15 cellular contexts compared by ENCODE assay signal in genomic region chr7:7203813-7204575, GRCh38. TPM values are rescaled to one million over a fixed set of nuclear protein-coding genes. Genes with fewer than 3 reads are reported as not detected.
A peak's percentile ranks its signal among the peaks of the same experiment; 100 is the strongest.
DNase-seq lines count a peak whose midpoint lies in the region; ATAC-seq and FAIRE-seq lines count a peak whose summit lies in the region.
"Had no signal": no experiment of that assay in that cellular context is flagged by ENCODE, and none has a peak within 500 bp of the region (broad histone marks: within the 10 kb centered on the region; RNA-seq: fewer than 3 reads in every experiment).

No MANE protein-coding gene starts in this region.

- intact Hi-C loops in activated CD4-positive, alpha-beta T cell treated with anti-CD3 and anti-CD28 coated beads, Interleukin-2, amount 10 ng/mL, durations not matched to agents 24 days and 14 days (cut with micrococcal nuclease), result no loop called here
- intact Hi-C loops in activated T-helper 1 cell treated with anti-CD3 and anti-CD28 coated beads, Interleukin-12 subunit alpha, Interleukin-12 subunit beta, Interleukin-2, Interleukin-4 antibody, amounts not matched to agents 30 ng/mL and 10 ng/mL and 1 ng/mL, durations not matched to agents 14 hours and 24 hours and 36 hours (cut with micrococcal nuclease), result loop anchor here (1.0 to 2.0 kb wide), 3 partner anchors 11 to 55 kb away; partner anchors contain the start of gene C1GALT1
- intact Hi-C loops in cardiac septum (cut with DNase I), result no loop called here

- H3K4me1 Mint-ChIP-seq in activated CD4-positive, alpha-beta T cell treated with anti-CD3 and anti-CD28 coated beads, Interleukin-2, amount 10 ng/mL, durations not matched to agents 24 days and 14 days, result peaks cover 63% of the 10 kb centered on the region
- H3K4me1 Mint-ChIP-seq in activated T-helper 1 cell treated with anti-CD3 and anti-CD28 coated beads, Interleukin-12 subunit alpha, Interleukin-12 subunit beta, Interleukin-2, Interleukin-4 antibody, amounts not matched to agents 30 ng/mL and 10 ng/mL and 1 ng/mL, durations not matched to agents 14 hours and 24 hours and 36 hours (ENCODE audit: low read depth), result peaks cover 72% of the 10 kb centered on the region
- H3K4me1 Mint-ChIP-seq in naive B cell, result peaks cover 64 to 85% (median 80%) of the 10 kb centered on the region in 3 donors

- no peaks in the 10 kb centered on the region for H3K27me3 Mint-ChIP-seq in activated CD4-positive, alpha-beta T cell treated with anti-CD3 and anti-CD28 coated beads, Interleukin-2, amount 10 ng/mL, durations not matched to agents 24 days and 14 days
- no peaks in the 10 kb centered on the region for H3K27me3 Mint-ChIP-seq in activated T-helper 1 cell treated with anti-CD3 and anti-CD28 coated beads, Interleukin-12 subunit alpha, Interleukin-12 subunit beta, Interleukin-2, Interleukin-4 antibody, amounts not matched to agents 30 ng/mL and 10 ng/mL and 1 ng/mL, durations not matched to agents 14 hours and 24 hours and 36 hours (ENCODE audit: insufficient read depth)
- H3K27me3 Mint-ChIP-seq in naive B cell, result no peaks in the 10 kb centered on the region

- peak overlapping the region; percentile 11 for H3K4me3 Mint-ChIP-seq in activated CD4-positive, alpha-beta T cell treated with anti-CD3 and anti-CD28 coated beads, Interleukin-2, amount 10 ng/mL, durations not matched to agents 24 days and 14 days
- H3K4me3 Mint-ChIP-seq in activated T-helper 1 cell treated with anti-CD3 and anti-CD28 coated beads, Interleukin-12 subunit alpha, Interleukin-12 subunit beta, Interleukin-2, Interleukin-4 antibody, amounts not matched to agents 30 ng/mL and 10 ng/mL and 1 ng/mL, durations not matched to agents 14 hours and 24 hours and 36 hours, result peak overlapping the region; percentile 61
- H3K4me3 Mint-ChIP-seq in naive B cell, result peak overlapping the region; percentile 4 to 74 (median 37)

- H3K36me3 Mint-ChIP-seq in activated CD4-positive, alpha-beta T cell treated with anti-CD3 and anti-CD28 coated beads, Interleukin-2, amount 10 ng/mL, durations not matched to agents 24 days and 14 days (ENCODE audit: low read depth), result peaks cover 26% of the 10 kb centered on the region
- peaks cover 12% of the 10 kb centered on the region for H3K36me3 Mint-ChIP-seq in activated T-helper 1 cell treated with anti-CD3 and anti-CD28 coated beads, Interleukin-12 subunit alpha, Interleukin-12 subunit beta, Interleukin-2, Interleukin-4 antibody, amounts not matched to agents 30 ng/mL and 10 ng/mL and 1 ng/mL, durations not matched to agents 14 hours and 24 hours and 36 hours (ENCODE audit: low read depth)
- peaks cover 9% of the 10 kb centered on the region in 2 donors for H3K36me3 Mint-ChIP-seq in naive B cell

- H3K27ac Mint-ChIP-seq in activated CD4-positive, alpha-beta T cell treated with anti-CD3 and anti-CD28 coated beads, Interleukin-2, amount 10 ng/mL, durations not matched to agents 24 days and 14 days, result peak overlapping the region; percentile 9
- H3K27ac Mint-ChIP-seq in activated T-helper 1 cell treated with anti-CD3 and anti-CD28 coated beads, Interleukin-12 subunit alpha, Interleukin-12 subunit beta, Interleukin-2, Interleukin-4 antibody, amounts not matched to agents 30 ng/mL and 10 ng/mL and 1 ng/mL, durations not matched to agents 14 hours and 24 hours and 36 hours, result peak overlapping the region; percentile 59
- H3K27ac Mint-ChIP-seq in naive B cell, result peak overlapping the region in 5 of 6 donors; percentile 16 to 81 (median 58)

- DNase-seq in activated CD4-positive, alpha-beta T cell treated with anti-CD3 and anti-CD28 coated beads, Interleukin-2, amount 10 ng/mL, durations not matched to agents 24 days and 14 days, result no peak
- DNase-seq in activated CD4-positive, alpha-beta T cell treated with anti-CD3 and anti-CD28 coated beads for 1 hour, result no peak
- peak; percentile 25 for DNase-seq in LHCN-M2 (ENCODE audit: low read depth)
- DNase-seq in activated T-helper 1 cell treated with anti-CD3 and anti-CD28 coated beads, Interleukin-12 subunit alpha, Interleukin-12 subunit beta, Interleukin-2, Interleukin-4 antibody, amounts not matched to agents 30 ng/mL and 10 ng/mL and 1 ng/mL, durations not matched to agents 14 hours and 24 hours and 36 hours (ENCODE audit: low spot score), result no peak
- DNase-seq in naive B cell, result no peak
- DNase-seq in cardiac septum (ENCODE audit: low spot score), result no peak
- DNase-seq in RCC 7860 (ENCODE audit: low spot score), result no peak
- DNase-seq: IMR-90, kidney, NCI-H187, NCI-H82 had no signal

- H3K9me3 Mint-ChIP-seq in activated CD4-positive, alpha-beta T cell treated with anti-CD3 and anti-CD28 coated beads, Interleukin-2, amount 10 ng/mL, durations not matched to agents 24 days and 14 days, result peaks cover 1% of the 10 kb centered on the region
- H3K9me3 Mint-ChIP-seq in activated T-helper 1 cell treated with anti-CD3 and anti-CD28 coated beads, Interleukin-12 subunit alpha, Interleukin-12 subunit beta, Interleukin-2, Interleukin-4 antibody, amounts not matched to agents 30 ng/mL and 10 ng/mL and 1 ng/mL, durations not matched to agents 14 hours and 24 hours and 36 hours, result peaks cover 13% of the 10 kb centered on the region
- H3K9me3 Mint-ChIP-seq in naive B cell, result peaks cover 0 to 11% (median 2%) of the 10 kb centered on the region in 7 donors

- ATAC-seq in naive B cell (ENCODE audit: low read depth in 2 of 2) (no peak), HG02571 (IDR thresholded peaks at IDR 0.05; ENCODE audit: unreplicated experiment) (no peak)
- ATAC-seq: Right ventricle myocardium inferior had no signal

- no peak for FAIRE-seq in RCC 7860 (lab: Jason Lieb, UNC)
- FAIRE-seq: bronchial epithelial cell, endothelial cell of umbilical vein, kidney had no signal

RNA-seq across cellular contexts. Expression of gene C1GALT1, which starts 21.6 kb away (rescaled TPM):
- 37.2 and 39.3 TPM in 2 replicates for total RNA-seq in activated CD4-positive, alpha-beta T cell treated with anti-CD3 and anti-CD28 coated beads, Interleukin-2, amount 10 ng/mL, durations not matched to agents 24 days and 14 days
- total RNA-seq in LHCN-M2 (2014; rRNA removed), result 555 and 675 TPM in 2 replicates
- 67.7 TPM for polyA plus RNA-seq in LHCN-M2 (2012)
- 35.8 and 41.4 TPM in 2 replicates for total RNA-seq in activated T-helper 1 cell treated with anti-CD3 and anti-CD28 coated beads, Interleukin-12 subunit alpha, Interleukin-12 subunit beta, Interleukin-2, Interleukin-4 antibody, amounts not matched to agents 30 ng/mL and 10 ng/mL and 1 ng/mL, durations not matched to agents 14 hours and 24 hours and 36 hours
- polyA plus RNA-seq in naive B cell (ENCODE audit: low read depth in 6 of 6), result 100 to 1,000 TPM in 1 of 6 donors, 10 to 100 TPM in 5; 56.2 to 102 (median 83.6) TPM
- total RNA-seq in cardiac septum, result 20.6 TPM

Comparison
In these comparisons a context has a peak if more than half of its experiments do, and no peak if none do; other contexts are left out.
1. H3K27ac Mint-ChIP-seq: peak in every context shown above with its lines; median percentile 59 in activated T-helper 1 cell treated with anti-CD3 and anti-CD28 coated beads, Interleukin-12 subunit alpha, Interleukin-12 subunit beta, Interleukin-2, Interleukin-4 antibody, amounts not matched to agents 30 ng/mL and 10 ng/mL and 1 ng/mL, durations not matched to agents 14 hours and 24 hours and 36 hours; 58 in naive B cell; 9 in activated CD4-positive, alpha-beta T cell treated with anti-CD3 and anti-CD28 coated beads, Interleukin-2, amount 10 ng/mL, durations not matched to agents 24 days and 14 days.
2. H3K4me3 Mint-ChIP-seq: peak in every context shown above with its lines; median percentile 61 in activated T-helper 1 cell treated with anti-CD3 and anti-CD28 coated beads, Interleukin-12 subunit alpha, Interleukin-12 subunit beta, Interleukin-2, Interleukin-4 antibody, amounts not matched to agents 30 ng/mL and 10 ng/mL and 1 ng/mL, durations not matched to agents 14 hours and 24 hours and 36 hours; 37 in naive B cell; 11 in activated CD4-positive, alpha-beta T cell treated with anti-CD3 and anti-CD28 coated beads, Interleukin-2, amount 10 ng/mL, durations not matched to agents 24 days and 14 days.
3. RNA of gene C1GALT1, which starts 21.6 kb away (total RNA-seq): 555 to 675 TPM in LHCN-M2; 37.2 to 39.3 TPM in activated CD4-positive, alpha-beta T cell treated with anti-CD3 and anti-CD28 coated beads, Interleukin-2, amount 10 ng/mL, durations not matched to agents 24 days and 14 days, 35.8 to 41.4 TPM in activated T-helper 1 cell treated with anti-CD3 and anti-CD28 coated beads, Interleukin-12 subunit alpha, Interleukin-12 subunit beta, Interleukin-2, Interleukin-4 antibody, amounts not matched to agents 30 ng/mL and 10 ng/mL and 1 ng/mL, durations not matched to agents 14 hours and 24 hours and 36 hours and 20.6 TPM in cardiac septum (single experiment); every median in the first group is over 10 times any median in the second.